In the genomic region with DNA sequence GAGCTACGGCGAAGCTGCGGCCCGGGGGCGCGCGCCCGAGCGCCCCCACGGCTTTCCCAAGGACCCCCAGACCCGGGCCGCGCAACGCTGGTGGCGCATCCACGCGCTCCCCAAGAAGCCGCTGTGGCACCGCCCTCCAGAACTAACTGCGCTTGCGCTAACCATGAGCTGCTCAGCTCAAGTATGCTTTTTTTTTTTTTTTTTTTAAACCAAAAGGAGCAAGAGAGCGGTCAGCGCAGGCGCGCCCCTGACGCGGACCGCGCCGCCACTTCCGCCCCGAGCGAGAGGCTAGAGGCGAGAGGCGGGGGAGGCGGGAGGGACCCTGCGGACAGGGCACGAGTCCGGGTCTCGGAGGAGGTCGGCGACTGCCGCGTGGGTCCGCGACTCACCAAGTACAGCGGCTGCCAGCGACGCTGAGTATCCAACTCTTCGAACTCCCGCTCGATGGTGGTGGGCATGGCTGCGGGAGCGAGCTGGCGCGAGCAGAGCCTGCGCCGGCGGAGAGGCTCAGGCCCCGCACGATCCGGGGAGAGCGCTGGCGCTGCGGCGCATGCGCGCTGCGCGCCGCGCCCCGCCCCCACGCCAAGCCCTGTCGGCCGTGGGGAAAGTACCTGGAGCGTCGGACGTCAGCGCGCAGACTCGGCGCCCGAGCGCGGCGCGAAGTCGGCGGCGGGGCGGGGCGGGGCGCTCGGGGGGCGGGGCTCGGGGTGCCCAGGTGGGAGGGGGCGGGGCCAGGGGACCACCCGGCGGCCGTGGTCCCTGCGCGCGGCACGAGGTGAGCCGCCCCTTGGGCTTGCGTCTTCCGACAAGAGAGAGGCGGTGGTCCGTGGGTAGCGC, we compare ENCODE assay signal across 1 cellular context.
A peak's percentile ranks its signal among the peaks of the same experiment; 100 is the strongest.
TF ChIP-seq lines count a peak whose summit lies in the region.

A gene (minus strand): TSS at position 554 of the 837 bp plus-strand sequence. CDS start 96 bp downstream, at position 458.

TF ChIP-seq in K562, 482 proteins besides CTCF, POLR2A, EP300 and RAD21 (continued from another document and continues in another):
- TF ChIP-seq PHF8 (IDR thresholded peaks at IDR 0.05; ENCODE audit: borderline replicate concordance, low read length) (peak; percentile 100), ZNF134 (CRISPR knock-in tag; conservative IDR thresholded peaks at IDR 0.05) (no peak; the same call in 1 of the 2 replicates), HNRNPUL1 (IDR thresholded peaks at IDR 0.05; ENCODE audit: low read length) (no peak), SRSF9 (IDR thresholded peaks at IDR 0.05; ENCODE audit: borderline replicate concordance, low read depth, low read length) (no peak), KAT2B (IDR thresholded peaks at IDR 0.05; ENCODE audit: low read depth, low read length) (no peak), RFX1 (IDR thresholded peaks at IDR 0.05) (no peak), PTBP1 (IDR thresholded peaks at IDR 0.05; ENCODE audit: low read depth, low read length) (no peak), CTBP1 (IDR thresholded peaks at IDR 0.05; ENCODE audit: borderline replicate concordance) (peak; percentile 90), RBFOX2 (IDR thresholded peaks at IDR 0.05; ENCODE audit: low read depth, low read length) (peak; percentile 97), ZNF124 (CRISPR knock-in tag; IDR thresholded peaks at IDR 0.05) (no peak), C11orf30 (IDR thresholded peaks at IDR 0.05; ENCODE audit: low read depth) (no peak), ARID2 (IDR thresholded peaks at IDR 0.05) (no peak), FOXP1 (CRISPR knock-in tag; IDR thresholded peaks at IDR 0.05) (peak; percentile 50; the same call in 1 of the 2 replicates), SMARCB1 (IDR thresholded peaks at IDR 0.05; ENCODE audit: insufficient read length, low read depth) (no peak), TAL1 (IDR thresholded peaks at IDR 0.05) (no peak), GTF2E2 (tag; IDR thresholded peaks at IDR 0.05) (no peak), CBX2 (IDR thresholded peaks at IDR 0.05; ENCODE audit: insufficient read depth, low read length, poor library complexity, severe bottlenecking) (no peak), SRSF1 (IDR thresholded peaks at IDR 0.05; ENCODE audit: low read depth, low read length) (no peak), FOXM1 (IDR thresholded peaks at IDR 0.05; ENCODE audit: low read depth) (no peak), FOXM1 (CRISPR knock-in tag; IDR thresholded peaks at IDR 0.05; ENCODE audit: low read depth) (peak; percentile 87; the same call in 1 of the 2 replicates), SRF (CRISPR knock-in tag; IDR thresholded peaks at IDR 0.05) (no peak), ZNF146 (CRISPR knock-in tag; IDR thresholded peaks at IDR 0.05; ENCODE audit: unreplicated experiment) (no peak), ZFX (CRISPR knock-in tag; IDR thresholded peaks at IDR 0.05) (peak; percentile 96), RFX7 (CRISPR knock-in tag; IDR thresholded peaks at IDR 0.05) (no peak), FOXK1 (CRISPR knock-in tag; IDR thresholded peaks at IDR 0.05; ENCODE audit: borderline replicate concordance) (no peak), MTA1 (IDR thresholded peaks at IDR 0.05; ENCODE audit: borderline replicate concordance) (no peak), ZC3H8 (IDR thresholded peaks at IDR 0.05) (no peak), NR3C1 (CRISPR knock-in tag; IDR thresholded peaks at IDR 0.05) (no peak; the same call in 1 of the 2 replicates), BCL6 (CRISPR knock-in tag; IDR thresholded peaks at IDR 0.05) (no peak), HOXB6 (CRISPR knock-in tag; IDR thresholded peaks at IDR 0.05; ENCODE audit: borderline replicate concordance) (no peak), ATF7 (IDR thresholded peaks at IDR 0.05) (peak; percentile 71), WHSC1 (IDR thresholded peaks at IDR 0.05; ENCODE audit: low read length) (no peak), TCF3 (CRISPR knock-in tag; IDR thresholded peaks at IDR 0.05) (0 out of 2 replicates have a peak, but pooled peaks have one; percentile 20), KLF10 (CRISPR knock-in tag; IDR thresholded peaks at IDR 0.05) (no peak)
- TF ChIP-seq, protein P1, sequence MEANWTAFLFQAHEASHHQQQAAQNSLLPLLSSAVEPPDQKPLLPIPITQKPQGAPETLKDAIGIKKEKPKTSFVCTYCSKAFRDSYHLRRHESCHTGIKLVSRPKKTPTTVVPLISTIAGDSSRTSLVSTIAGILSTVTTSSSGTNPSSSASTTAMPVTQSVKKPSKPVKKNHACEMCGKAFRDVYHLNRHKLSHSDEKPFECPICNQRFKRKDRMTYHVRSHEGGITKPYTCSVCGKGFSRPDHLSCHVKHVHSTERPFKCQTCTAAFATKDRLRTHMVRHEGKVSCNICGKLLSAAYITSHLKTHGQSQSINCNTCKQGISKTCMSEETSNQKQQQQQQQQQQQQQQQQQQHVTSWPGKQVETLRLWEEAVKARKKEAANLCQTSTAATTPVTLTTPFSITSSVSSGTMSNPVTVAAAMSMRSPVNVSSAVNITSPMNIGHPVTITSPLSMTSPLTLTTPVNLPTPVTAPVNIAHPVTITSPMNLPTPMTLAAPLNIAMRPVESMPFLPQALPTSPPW (CRISPR knock-in tag; IDR thresholded peaks at IDR 0.05): peak; percentile 86
- TF ChIP-seq, protein P2, sequence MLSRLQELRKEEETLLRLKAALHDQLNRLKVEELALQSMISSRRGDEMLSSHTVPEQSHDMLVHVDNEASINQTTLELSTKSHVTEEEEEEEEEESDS (CRISPR knock-in tag; IDR thresholded peaks at IDR 0.05): no peak
- TF ChIP-seq, protein P3, sequence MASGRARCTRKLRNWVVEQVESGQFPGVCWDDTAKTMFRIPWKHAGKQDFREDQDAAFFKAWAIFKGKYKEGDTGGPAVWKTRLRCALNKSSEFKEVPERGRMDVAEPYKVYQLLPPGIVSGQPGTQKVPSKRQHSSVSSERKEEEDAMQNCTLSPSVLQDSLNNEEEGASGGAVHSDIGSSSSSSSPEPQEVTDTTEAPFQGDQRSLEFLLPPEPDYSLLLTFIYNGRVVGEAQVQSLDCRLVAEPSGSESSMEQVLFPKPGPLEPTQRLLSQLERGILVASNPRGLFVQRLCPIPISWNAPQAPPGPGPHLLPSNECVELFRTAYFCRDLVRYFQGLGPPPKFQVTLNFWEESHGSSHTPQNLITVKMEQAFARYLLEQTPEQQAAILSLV (tag; IDR thresholded peaks at IDR 0.05): no peak
- TF ChIP-seq, protein P4, sequence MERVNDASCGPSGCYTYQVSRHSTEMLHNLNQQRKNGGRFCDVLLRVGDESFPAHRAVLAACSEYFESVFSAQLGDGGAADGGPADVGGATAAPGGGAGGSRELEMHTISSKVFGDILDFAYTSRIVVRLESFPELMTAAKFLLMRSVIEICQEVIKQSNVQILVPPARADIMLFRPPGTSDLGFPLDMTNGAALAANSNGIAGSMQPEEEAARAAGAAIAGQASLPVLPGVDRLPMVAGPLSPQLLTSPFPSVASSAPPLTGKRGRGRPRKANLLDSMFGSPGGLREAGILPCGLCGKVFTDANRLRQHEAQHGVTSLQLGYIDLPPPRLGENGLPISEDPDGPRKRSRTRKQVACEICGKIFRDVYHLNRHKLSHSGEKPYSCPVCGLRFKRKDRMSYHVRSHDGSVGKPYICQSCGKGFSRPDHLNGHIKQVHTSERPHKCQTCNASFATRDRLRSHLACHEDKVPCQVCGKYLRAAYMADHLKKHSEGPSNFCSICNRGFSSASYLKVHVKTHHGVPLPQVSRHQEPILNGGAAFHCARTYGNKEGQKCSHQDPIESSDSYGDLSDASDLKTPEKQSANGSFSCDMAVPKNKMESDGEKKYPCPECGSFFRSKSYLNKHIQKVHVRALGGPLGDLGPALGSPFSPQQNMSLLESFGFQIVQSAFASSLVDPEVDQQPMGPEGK (CRISPR knock-in tag; IDR thresholded peaks at IDR 0.05; ENCODE audit: borderline replicate concordance): no peak
- TF ChIP-seq, protein P5, sequence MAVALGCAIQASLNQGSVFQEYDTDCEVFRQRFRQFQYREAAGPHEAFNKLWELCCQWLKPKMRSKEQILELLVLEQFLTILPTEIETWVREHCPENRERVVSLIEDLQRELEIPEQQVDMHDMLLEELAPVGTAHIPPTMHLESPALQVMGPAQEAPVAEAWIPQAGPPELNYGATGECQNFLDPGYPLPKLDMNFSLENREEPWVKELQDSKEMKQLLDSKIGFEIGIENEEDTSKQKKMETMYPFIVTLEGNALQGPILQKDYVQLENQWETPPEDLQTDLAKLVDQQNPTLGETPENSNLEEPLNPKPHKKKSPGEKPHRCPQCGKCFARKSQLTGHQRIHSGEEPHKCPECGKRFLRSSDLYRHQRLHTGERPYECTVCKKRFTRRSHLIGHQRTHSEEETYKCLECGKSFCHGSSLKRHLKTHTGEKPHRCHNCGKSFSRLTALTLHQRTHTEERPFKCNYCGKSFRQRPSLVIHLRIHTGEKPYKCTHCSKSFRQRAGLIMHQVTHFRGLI (CRISPR knock-in tag; IDR thresholded peaks at IDR 0.05): no peak
- TF ChIP-seq, protein P6, sequence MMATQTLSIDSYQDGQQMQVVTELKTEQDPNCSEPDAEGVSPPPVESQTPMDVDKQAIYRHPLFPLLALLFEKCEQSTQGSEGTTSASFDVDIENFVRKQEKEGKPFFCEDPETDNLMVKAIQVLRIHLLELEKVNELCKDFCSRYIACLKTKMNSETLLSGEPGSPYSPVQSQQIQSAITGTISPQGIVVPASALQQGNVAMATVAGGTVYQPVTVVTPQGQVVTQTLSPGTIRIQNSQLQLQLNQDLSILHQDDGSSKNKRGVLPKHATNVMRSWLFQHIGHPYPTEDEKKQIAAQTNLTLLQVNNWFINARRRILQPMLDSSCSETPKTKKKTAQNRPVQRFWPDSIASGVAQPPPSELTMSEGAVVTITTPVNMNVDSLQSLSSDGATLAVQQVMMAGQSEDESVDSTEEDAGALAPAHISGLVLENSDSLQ (IDR thresholded peaks at IDR 0.05): no peak
- TF ChIP-seq, protein P7, sequence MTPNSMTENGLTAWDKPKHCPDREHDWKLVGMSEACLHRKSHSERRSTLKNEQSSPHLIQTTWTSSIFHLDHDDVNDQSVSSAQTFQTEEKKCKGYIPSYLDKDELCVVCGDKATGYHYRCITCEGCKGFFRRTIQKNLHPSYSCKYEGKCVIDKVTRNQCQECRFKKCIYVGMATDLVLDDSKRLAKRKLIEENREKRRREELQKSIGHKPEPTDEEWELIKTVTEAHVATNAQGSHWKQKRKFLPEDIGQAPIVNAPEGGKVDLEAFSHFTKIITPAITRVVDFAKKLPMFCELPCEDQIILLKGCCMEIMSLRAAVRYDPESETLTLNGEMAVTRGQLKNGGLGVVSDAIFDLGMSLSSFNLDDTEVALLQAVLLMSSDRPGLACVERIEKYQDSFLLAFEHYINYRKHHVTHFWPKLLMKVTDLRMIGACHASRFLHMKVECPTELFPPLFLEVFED (CRISPR knock-in tag; conservative IDR thresholded peaks at IDR 0.05): no peak
- TF ChIP-seq, protein P8, sequence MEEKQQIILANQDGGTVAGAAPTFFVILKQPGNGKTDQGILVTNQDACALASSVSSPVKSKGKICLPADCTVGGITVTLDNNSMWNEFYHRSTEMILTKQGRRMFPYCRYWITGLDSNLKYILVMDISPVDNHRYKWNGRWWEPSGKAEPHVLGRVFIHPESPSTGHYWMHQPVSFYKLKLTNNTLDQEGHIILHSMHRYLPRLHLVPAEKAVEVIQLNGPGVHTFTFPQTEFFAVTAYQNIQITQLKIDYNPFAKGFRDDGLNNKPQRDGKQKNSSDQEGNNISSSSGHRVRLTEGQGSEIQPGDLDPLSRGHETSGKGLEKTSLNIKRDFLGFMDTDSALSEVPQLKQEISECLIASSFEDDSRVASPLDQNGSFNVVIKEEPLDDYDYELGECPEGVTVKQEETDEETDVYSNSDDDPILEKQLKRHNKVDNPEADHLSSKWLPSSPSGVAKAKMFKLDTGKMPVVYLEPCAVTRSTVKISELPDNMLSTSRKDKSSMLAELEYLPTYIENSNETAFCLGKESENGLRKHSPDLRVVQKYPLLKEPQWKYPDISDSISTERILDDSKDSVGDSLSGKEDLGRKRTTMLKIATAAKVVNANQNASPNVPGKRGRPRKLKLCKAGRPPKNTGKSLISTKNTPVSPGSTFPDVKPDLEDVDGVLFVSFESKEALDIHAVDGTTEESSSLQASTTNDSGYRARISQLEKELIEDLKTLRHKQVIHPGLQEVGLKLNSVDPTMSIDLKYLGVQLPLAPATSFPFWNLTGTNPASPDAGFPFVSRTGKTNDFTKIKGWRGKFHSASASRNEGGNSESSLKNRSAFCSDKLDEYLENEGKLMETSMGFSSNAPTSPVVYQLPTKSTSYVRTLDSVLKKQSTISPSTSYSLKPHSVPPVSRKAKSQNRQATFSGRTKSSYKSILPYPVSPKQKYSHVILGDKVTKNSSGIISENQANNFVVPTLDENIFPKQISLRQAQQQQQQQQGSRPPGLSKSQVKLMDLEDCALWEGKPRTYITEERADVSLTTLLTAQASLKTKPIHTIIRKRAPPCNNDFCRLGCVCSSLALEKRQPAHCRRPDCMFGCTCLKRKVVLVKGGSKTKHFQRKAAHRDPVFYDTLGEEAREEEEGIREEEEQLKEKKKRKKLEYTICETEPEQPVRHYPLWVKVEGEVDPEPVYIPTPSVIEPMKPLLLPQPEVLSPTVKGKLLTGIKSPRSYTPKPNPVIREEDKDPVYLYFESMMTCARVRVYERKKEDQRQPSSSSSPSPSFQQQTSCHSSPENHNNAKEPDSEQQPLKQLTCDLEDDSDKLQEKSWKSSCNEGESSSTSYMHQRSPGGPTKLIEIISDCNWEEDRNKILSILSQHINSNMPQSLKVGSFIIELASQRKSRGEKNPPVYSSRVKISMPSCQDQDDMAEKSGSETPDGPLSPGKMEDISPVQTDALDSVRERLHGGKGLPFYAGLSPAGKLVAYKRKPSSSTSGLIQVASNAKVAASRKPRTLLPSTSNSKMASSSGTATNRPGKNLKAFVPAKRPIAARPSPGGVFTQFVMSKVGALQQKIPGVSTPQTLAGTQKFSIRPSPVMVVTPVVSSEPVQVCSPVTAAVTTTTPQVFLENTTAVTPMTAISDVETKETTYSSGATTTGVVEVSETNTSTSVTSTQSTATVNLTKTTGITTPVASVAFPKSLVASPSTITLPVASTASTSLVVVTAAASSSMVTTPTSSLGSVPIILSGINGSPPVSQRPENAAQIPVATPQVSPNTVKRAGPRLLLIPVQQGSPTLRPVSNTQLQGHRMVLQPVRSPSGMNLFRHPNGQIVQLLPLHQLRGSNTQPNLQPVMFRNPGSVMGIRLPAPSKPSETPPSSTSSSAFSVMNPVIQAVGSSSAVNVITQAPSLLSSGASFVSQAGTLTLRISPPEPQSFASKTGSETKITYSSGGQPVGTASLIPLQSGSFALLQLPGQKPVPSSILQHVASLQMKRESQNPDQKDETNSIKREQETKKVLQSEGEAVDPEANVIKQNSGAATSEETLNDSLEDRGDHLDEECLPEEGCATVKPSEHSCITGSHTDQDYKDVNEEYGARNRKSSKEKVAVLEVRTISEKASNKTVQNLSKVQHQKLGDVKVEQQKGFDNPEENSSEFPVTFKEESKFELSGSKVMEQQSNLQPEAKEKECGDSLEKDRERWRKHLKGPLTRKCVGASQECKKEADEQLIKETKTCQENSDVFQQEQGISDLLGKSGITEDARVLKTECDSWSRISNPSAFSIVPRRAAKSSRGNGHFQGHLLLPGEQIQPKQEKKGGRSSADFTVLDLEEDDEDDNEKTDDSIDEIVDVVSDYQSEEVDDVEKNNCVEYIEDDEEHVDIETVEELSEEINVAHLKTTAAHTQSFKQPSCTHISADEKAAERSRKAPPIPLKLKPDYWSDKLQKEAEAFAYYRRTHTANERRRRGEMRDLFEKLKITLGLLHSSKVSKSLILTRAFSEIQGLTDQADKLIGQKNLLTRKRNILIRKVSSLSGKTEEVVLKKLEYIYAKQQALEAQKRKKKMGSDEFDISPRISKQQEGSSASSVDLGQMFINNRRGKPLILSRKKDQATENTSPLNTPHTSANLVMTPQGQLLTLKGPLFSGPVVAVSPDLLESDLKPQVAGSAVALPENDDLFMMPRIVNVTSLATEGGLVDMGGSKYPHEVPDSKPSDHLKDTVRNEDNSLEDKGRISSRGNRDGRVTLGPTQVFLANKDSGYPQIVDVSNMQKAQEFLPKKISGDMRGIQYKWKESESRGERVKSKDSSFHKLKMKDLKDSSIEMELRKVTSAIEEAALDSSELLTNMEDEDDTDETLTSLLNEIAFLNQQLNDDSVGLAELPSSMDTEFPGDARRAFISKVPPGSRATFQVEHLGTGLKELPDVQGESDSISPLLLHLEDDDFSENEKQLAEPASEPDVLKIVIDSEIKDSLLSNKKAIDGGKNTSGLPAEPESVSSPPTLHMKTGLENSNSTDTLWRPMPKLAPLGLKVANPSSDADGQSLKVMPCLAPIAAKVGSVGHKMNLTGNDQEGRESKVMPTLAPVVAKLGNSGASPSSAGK (IDR thresholded peaks at IDR 0.05): peak; percentile 92
